28 cellular contexts compared by ENCODE assay signal in the genomic region with DNA sequence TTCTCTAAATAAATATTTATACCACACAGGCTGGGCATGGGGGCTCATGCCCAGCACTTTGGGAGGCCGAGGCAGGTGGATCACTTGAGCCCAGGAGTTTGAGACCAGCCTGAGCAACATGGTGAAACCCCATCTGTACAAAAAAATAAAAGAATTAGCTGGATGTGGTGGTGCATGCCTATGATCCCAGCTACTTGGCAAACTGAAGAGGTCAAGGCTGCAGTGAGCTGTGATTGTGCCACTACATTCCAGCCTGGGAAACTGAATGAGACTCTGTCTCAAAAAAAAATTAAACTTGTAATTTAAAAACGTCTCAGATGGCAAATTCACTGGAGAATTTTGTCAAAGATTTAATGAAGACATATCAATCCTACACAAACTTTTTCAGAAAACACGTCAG.
"Had no signal": no experiment of that assay in that cellular context is flagged by ENCODE, and none has a peak within 500 bp of the region (broad histone marks: within the 10 kb centered on the region; RNA-seq: fewer than 3 reads in every experiment).

No MANE protein-coding gene starts in this region.

- H3K4me2 ChIP-seq: smooth muscle cell had no signal

- H2AFZ ChIP-seq: parathyroid adenoma had no signal

- H3K4me3 ChIP-seq: ovary, psoas muscle, right lobe of liver, sigmoid colon, skin epidermis, smooth muscle cell, spleen, suprapubic skin, testis, tibial artery, transverse colon had no signal

- H3K27ac ChIP-seq: neutrophil, ovary, parathyroid adenoma, psoas muscle, right lobe of liver, sigmoid colon, skin epidermis, spleen, suprapubic skin, testis, tibial artery, transverse colon had no signal

- H3K4me1 ChIP-seq: parathyroid adenoma, psoas muscle, right lobe of liver, spleen, suprapubic skin, testis, tibial artery had no signal

- DNase-seq: naive B cell; naive thymus-derived CD8-positive, alpha-beta T cell; nephron progenitor cell; nucleus accumbens; ovary; posterior cingulate gyrus; psoas muscle; right cardiac atrium; right lobe of liver; sigmoid colon; spleen; stimulated activated CD4-positive, alpha-beta T cell treated with anti-CD3 and anti-CD28 coated beads, Interleukin-12 subunit alpha, Interleukin-12 subunit beta, amount 100 ng/mL, for 4 hours; stimulated activated CD4-positive, alpha-beta T cell treated with anti-CD3 and anti-CD28 coated beads, Interleukin-1b, Interleukin-23, amount 100 ng/mL, for 48 hours; stimulated activated CD4-positive, alpha-beta T cell treated with anti-CD3 and anti-CD28 coated beads, Interleukin-4, amount 100 ng/mL, for 1 hour; stimulated activated CD4-positive, alpha-beta T cell treated with anti-CD3 and anti-CD28 coated beads, Interleukin-4, amount 100 ng/mL, for 4 hours; stimulated activated CD8-positive, alpha-beta memory T cell treated with anti-CD3 and anti-CD28 coated beads, Interleukin-4, amount 100 ng/mL, for 48 hours; stimulated activated naive CD4-positive, alpha-beta T cell; stimulated activated naive CD8-positive, alpha-beta T cell treated with anti-CD3 and anti-CD28 coated beads, Interleukin-15, amount 100 ng/mL, for 72 hours; stimulated activated naive CD8-positive, alpha-beta T cell treated with anti-CD3 and anti-CD28 coated beads, Interleukin-15, Interleukin-2, amounts not matched to agents 100 U/mL and 50 U/mL, for 24 hours; substantia nigra; testis; tibial artery; transverse colon had no signal

- H3K9me3 ChIP-seq: neutrophil, ovary, psoas muscle, right lobe of liver, sigmoid colon, suprapubic skin, testis, tibial artery, transverse colon had no signal

- H3K36me3 ChIP-seq: neutrophil, ovary, right lobe of liver, sigmoid colon, spleen, suprapubic skin, tibial artery, transverse colon had no signal

- H3K9ac ChIP-seq: parathyroid adenoma had no signal

- H3K27me3 ChIP-seq: neutrophil, ovary, right lobe of liver, sigmoid colon, spleen, suprapubic skin, testis, tibial artery, transverse colon had no signal

- H3K79me2 ChIP-seq: parathyroid adenoma had no signal
